In genomic region chr11:66115638-66116410, GRCh38 we compare ENCODE assay signal across 9 cellular contexts. TPM values are rescaled to one million over a fixed set of nuclear protein-coding genes. Genes with fewer than 3 reads are reported as not detected.
DNase-seq lines count a peak whose midpoint lies in the region; ATAC-seq and TF ChIP-seq lines count a peak whose summit lies in the region.
"Had no signal": no experiment of that assay in that cellular context is flagged by ENCODE, and none has a peak within 500 bp of the region (broad histone marks: within the 10 kb centered on the region; RNA-seq: fewer than 3 reads in every experiment).

No MANE protein-coding gene starts in this region.

- peak overlapping the region; percentile 59 for H3K27ac ChIP-seq in naive thymus-derived CD4-positive, alpha-beta T cell (ENCODE audit: low read depth, low read length)
- peak overlapping the region in 2 of 4 donors; percentile 8 to 29 for H3K27ac ChIP-seq in upper lobe of left lung

- H3K36me3 ChIP-seq in HAP-1 (replicated peaks) = no peaks in the 10 kb centered on the region
- H3K36me3 ChIP-seq in naive thymus-derived CD4-positive, alpha-beta T cell (ENCODE audit: control insufficient read depth in 2 of 3, insufficient read depth in 3 of 3, low read length in 3 of 3) = no peaks in the 10 kb centered on the region
- H3K36me3 ChIP-seq in upper lobe of left lung = no peaks in the 10 kb centered on the region

- no peaks in the 10 kb centered on the region for H3K27me3 Mint-ChIP-seq in T-cell
- H3K27me3 Mint-ChIP-seq in naive thymus-derived CD4-positive, alpha-beta T cell = no peaks in the 10 kb centered on the region

- H3K9me3 ChIP-seq in HAP-1 = no peaks in the 10 kb centered on the region
- no peaks in the 10 kb centered on the region for H3K9me3 ChIP-seq in naive thymus-derived CD4-positive, alpha-beta T cell (ENCODE audit: control insufficient read depth in 2 of 3, low read length in 3 of 3)
- H3K9me3 ChIP-seq in upper lobe of left lung = no peaks in the 10 kb centered on the region

- peak overlapping the region; percentile 55 to 74 (median 65) for H3K4me3 Mint-ChIP-seq in T-cell
- peak overlapping the region; percentile 56 to 86 (median 80) for H3K4me3 Mint-ChIP-seq in naive thymus-derived CD4-positive, alpha-beta T cell

- TF ChIP-seq EP300 in upper lobe of left lung (IDR thresholded peaks at IDR 0.05) = no peak

- peak overlapping the region; percentile 89 to 94 for H3K27ac Mint-ChIP-seq in T-cell
- peak overlapping the region; percentile 80 to 95 (median 87) for H3K27ac Mint-ChIP-seq in naive thymus-derived CD4-positive, alpha-beta T cell

- in situ Hi-C loops in GM13976 (cut with MboI; ENCODE audit: low sequenced_read_pairs, unreplicated experiment) = no loop called here
- in situ Hi-C loops in HAP-1 (cut with MboI; ENCODE audit: low sequenced_read_pairs) = no loop called here

- TF ChIP-seq CTCF in GM13976 (IDR thresholded peaks at IDR 0.05; ENCODE audit: borderline replicate concordance, control extremely low read depth, extremely low read depth, insufficient read depth, missing control alignments) (no peak), upper lobe of left lung (IDR thresholded peaks at IDR 0.05) (no peak)

- H3K4me1 ChIP-seq in HAP-1 (peaks cover 36% of the 10 kb centered on the region), upper lobe of left lung (peaks cover 48 to 73% (median 59%) of the 10 kb centered on the region in 4 donors)
- H3K4me1 ChIP-seq in naive thymus-derived CD4-positive, alpha-beta T cell (ENCODE audit: control insufficient read depth in 2 of 2, insufficient read depth in 2 of 2, low read length in 2 of 2) = peaks cover 75 to 95% of the 10 kb centered on the region in 2 donors

- ATAC-seq in T-cell (replicated peaks in 1 of 4) = peak; percentile 68 to 75 (median 72)
- peak; percentile 76 for ATAC-seq in naive thymus-derived CD4-positive, alpha-beta T cell
- no peak for ATAC-seq in upper lobe of left lung (ENCODE audit: low FRiP score in 2 of 2)

- peak; percentile 69 for DNase-seq in GM13976 (ENCODE audit: low spot score)
- peak; percentile 19 to 39 for DNase-seq in HAP-1 (ENCODE audit: low spot score in 2 of 2)
- peak in 10 of 34 experiments; percentile 2 to 28 (median 14) for DNase-seq in T-cell
- peak in 7 of 9 donors; percentile 37 to 75 (median 64) for DNase-seq in naive thymus-derived CD4-positive, alpha-beta T cell
- DNase-seq in NCI-H1105 treated with DMSO at 0.1 percent for 48 hours (lab: John Stamatoyannopoulos, UW) = no peak
- no peak for DNase-seq in retina
- DNase-seq in upper lobe of left lung = no peak
- no peak for DNase-seq in NCI-H2107 treated with DMSO at 0.1 percent for 48 hours (lab: John Stamatoyannopoulos, UW; ENCODE audit: unreplicated experiment)
- DNase-seq: stimulated activated CD4-positive, alpha-beta T cell treated with anti-CD3 and anti-CD28 coated beads, Interleukin-15, amount 100 ng/mL, for 24 hours had no signal

- H3K27me3 ChIP-seq in HAP-1 (ENCODE audit: low read depth) (no peaks in the 10 kb centered on the region), upper lobe of left lung (no peaks in the 10 kb centered on the region)
- H3K27me3 ChIP-seq in naive thymus-derived CD4-positive, alpha-beta T cell (ENCODE audit: control insufficient read depth in 2 of 2, insufficient read depth in 2 of 2, low read length in 2 of 2) = no peaks in the 10 kb centered on the region

- 32 to 38% methylated on average over 10 of the region's 10 CpGs for WGBS in upper lobe of left lung, 2 donors

- POLR2A ChIA-PET in T-cell (lab: Charles Lee) = interaction anchor here (0.6 to 1.3 kb wide), 6 partner anchors 35 to 424 kb away, joined by 3 to 12 read pairs (median 4); no protein-coding TSS in a partner anchor
- POLR2A ChIA-PET in naive thymus-derived CD4-positive, alpha-beta T cell (lab: Charles Lee) = interaction anchor here (0.6 to 5.6 kb wide), 17 partner anchors 9 to 63 kb away, joined by 3 to 77 read pairs (median 4); partner anchors contain the start of genes PACS1 and SF3B2

- CTCF ChIA-PET in T-cell (lab: Charles Lee) = interaction anchor here in 1 of 2 donors (0.6 to 2.0 kb wide), 10 partner anchors 8 to 528 kb away, joined by 3 to 9 read pairs (median 4); no protein-coding TSS in a partner anchor
- CTCF ChIA-PET in naive thymus-derived CD4-positive, alpha-beta T cell (lab: Charles Lee) = interaction anchor here (0.6 to 4.4 kb wide), 13 partner anchors 8 to 1085 kb away, joined by 3 to 28 read pairs (median 5); partner anchors contain the start of gene PACS1

- TF ChIP-seq POLR2A in upper lobe of left lung (IDR thresholded peaks at IDR 0.05) = no peak

- no peaks in the 10 kb centered on the region for H3K9me3 Mint-ChIP-seq in T-cell
- no peaks in the 10 kb centered on the region for H3K9me3 Mint-ChIP-seq in naive thymus-derived CD4-positive, alpha-beta T cell

- intact Hi-C loops in naive thymus-derived CD4-positive, alpha-beta T cell (cut with micrococcal nuclease) = loop anchor here (1.0 to 2.0 kb wide), 5 partner anchors 10 to 48 kb away; no protein-coding TSS in a partner anchor

- H3K4me1 Mint-ChIP-seq in T-cell = peaks cover 97 to 100% (median 97%) of the 10 kb centered on the region in 3 donors
- peaks cover 77 to 100% (median 91%) of the 10 kb centered on the region in 7 donors for H3K4me1 Mint-ChIP-seq in naive thymus-derived CD4-positive, alpha-beta T cell

- H3K4me3 ChIP-seq in HAP-1 (no peak overlapping the region), upper lobe of left lung (no peak overlapping the region)
- peak overlapping the region; percentile 36 for H3K4me3 ChIP-seq in naive thymus-derived CD4-positive, alpha-beta T cell (ENCODE audit: low read length)

- peaks cover 6% of the 10 kb centered on the region for H3K36me3 Mint-ChIP-seq in T-cell
- peaks cover 0 to 5% (median 3%) of the 10 kb centered on the region in 5 donors for H3K36me3 Mint-ChIP-seq in naive thymus-derived CD4-positive, alpha-beta T cell

RNA-seq across cellular contexts. Expression of gene PACS1, which starts 45.8 kb away (rescaled TPM):
- 100 to 1,000 TPM; 222 to 268 (median 236) TPM for total RNA-seq in T-cell
- 100 to 1,000 TPM; 100 to 314 (median 252) TPM for total RNA-seq in naive thymus-derived CD4-positive, alpha-beta T cell
- 100 to 1,000 TPM in 1 of 2 donors, 10 to 100 TPM in 1; 48.0 to 116 TPM for polyA plus RNA-seq in naive thymus-derived CD4-positive, alpha-beta T cell
- total RNA-seq in upper lobe of left lung = 100 to 1,000 TPM in 1 of 6 donors, 10 to 100 TPM in 5; 39.8 to 123 (median 51.1) TPM

Comparison
In these comparisons a context has a peak if more than half of its experiments do, and no peak if none do; other contexts are left out.
1. DNase-seq: peak in GM13976 (single experiment), HAP-1 (2 of 2) and naive thymus-derived CD4-positive, alpha-beta T cell (7 of 9); none in NCI-H1105 treated with DMSO at 0.1 percent for 48 hours (single experiment), retina (single experiment), upper lobe of left lung (0 of 2) and NCI-H2107 treated with DMSO at 0.1 percent for 48 hours (single experiment).
2. ATAC-seq: peak in T-cell (4 of 4) and naive thymus-derived CD4-positive, alpha-beta T cell (single experiment); none in upper lobe of left lung (0 of 2).